Comparison of ENCODE assay signal across 7 cellular contexts in the genomic region with DNA sequence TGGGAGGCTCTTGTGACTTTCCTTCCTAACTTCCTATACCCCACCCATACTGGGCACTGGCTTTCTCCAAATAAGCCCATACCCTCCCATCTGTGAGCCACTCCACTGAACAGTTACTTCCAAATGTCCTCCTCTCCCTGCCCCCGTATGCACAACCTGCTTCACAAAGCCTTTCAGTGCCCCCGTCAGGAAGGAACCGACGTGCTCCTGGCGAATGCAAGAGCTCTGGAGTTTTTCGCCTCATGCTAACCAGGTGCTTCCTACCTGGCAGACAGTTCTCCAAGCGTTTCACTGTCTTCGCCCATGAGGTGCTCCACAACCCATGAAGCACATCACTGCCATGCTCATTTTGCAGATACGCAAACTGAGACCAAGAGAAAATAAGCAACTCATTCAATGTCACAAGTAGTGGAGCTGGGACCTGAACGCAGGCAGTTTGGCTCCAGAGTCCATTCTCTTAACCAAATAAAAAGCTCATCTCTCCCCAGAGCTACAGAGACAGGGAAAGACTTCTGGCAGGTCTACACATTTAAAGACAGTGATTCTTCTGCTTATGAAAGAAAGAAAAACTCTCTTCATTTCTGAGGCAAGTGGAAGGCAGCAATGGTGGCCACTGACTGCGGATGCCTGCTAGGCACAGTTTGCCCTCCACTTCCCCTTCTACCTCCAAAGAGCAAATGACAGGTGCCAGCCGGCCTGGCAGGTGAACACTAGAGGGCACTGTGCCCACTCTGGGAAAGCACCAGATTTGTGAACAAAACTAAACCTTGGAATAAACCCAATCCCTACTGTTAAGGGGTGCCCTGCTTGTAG. TPM values are rescaled to one million over a fixed set of nuclear protein-coding genes. Genes with fewer than 3 reads are reported as not detected.
DNase-seq lines count a peak whose midpoint lies in the region; FAIRE-seq and TF ChIP-seq lines count a peak whose summit lies in the region.

No MANE protein-coding gene starts in this region.

- H3K27me3 ChIP-seq in astrocyte (ENCODE audit: insufficient read depth, low read length), result no peaks in the 10 kb centered on the region

- FAIRE-seq in astrocyte (lab: Jason Lieb, UNC) (no peak), kidney (lab: Jason Lieb, UNC) (no peak)

- H3K9me3 Mint-ChIP-seq in astrocyte (ENCODE audit: unreplicated experiment), result no peaks in the 10 kb centered on the region

- H4K20me1 ChIP-seq in astrocyte (ENCODE audit: insufficient read depth, low read length), result peaks cover 90% of the 10 kb centered on the region

- H3K36me3 Mint-ChIP-seq in astrocyte (ENCODE audit: low read depth, unreplicated experiment), result peaks cover 9% of the 10 kb centered on the region

- peaks cover 3% of the 10 kb centered on the region for H3K36me3 ChIP-seq in astrocyte (ENCODE audit: insufficient read depth, low read length)
- H3K36me3 ChIP-seq in kidney (ENCODE audit: control insufficient read depth in 1 of 2, insufficient read depth in 2 of 2, low read length in 2 of 2), result no peaks in the 10 kb centered on the region

- H3K4me3 Mint-ChIP-seq in astrocyte (ENCODE audit: unreplicated experiment), result no peak overlapping the region

- H3K4me3 ChIP-seq in astrocyte (ENCODE audit: insufficient read depth, low read depth, low read length) (no peak overlapping the region), kidney (ENCODE audit: low read length in 2 of 2) (no peak overlapping the region)

- DNase-seq in NCI-H1105 (lab: John Stamatoyannopoulos, UW) (peak; percentile 57), T-helper 22 cell (ENCODE audit: low read depth) (peak; percentile 25), astrocyte (ENCODE audit: low read depth) (no peak), kidney (no peak), mesenteric fat pad (ENCODE audit: low spot score) (no peak)
- peak; percentile 33 to 67 (median 53) for DNase-seq in stimulated activated CD4-positive, alpha-beta T cell treated with anti-CD3 and anti-CD28 coated beads, TNF-alpha, amount 100 ng/mL, for 24 hours (ENCODE audit: low read depth in 3 of 3)

- peaks cover 64% of the 10 kb centered on the region for H3K79me2 ChIP-seq in astrocyte (ENCODE audit: insufficient read depth, low read length)

- H3K27ac Mint-ChIP-seq in astrocyte (ENCODE audit: unreplicated experiment), result no peak overlapping the region

- peak; percentile 93 for TF ChIP-seq CTCF in GM12872 (IDR thresholded peaks at IDR 0.05; ENCODE audit: insufficient read depth, low read depth, low read length)
- peak; percentile 77 for TF ChIP-seq CTCF in astrocyte (IDR thresholded peaks at IDR 0.05; ENCODE audit: insufficient read depth, low read depth, low read length)
- TF ChIP-seq CTCF in kidney (IDR thresholded peaks at IDR 0.05; ENCODE audit: borderline replicate concordance, extremely low read depth, insufficient read depth), result peak; percentile 81

- H3K4me2 ChIP-seq in astrocyte (ENCODE audit: low read length), result no peak overlapping the region

- no peaks in the 10 kb centered on the region for H3K27me3 Mint-ChIP-seq in astrocyte (ENCODE audit: low read depth, unreplicated experiment)

- H3K4me1 Mint-ChIP-seq in astrocyte (ENCODE audit: low read depth, unreplicated experiment), result peaks cover 1% of the 10 kb centered on the region

- intact Hi-C loops in kidney (cut with DNase I), result no loop called here

- no peak overlapping the region for H2AFZ ChIP-seq in astrocyte (ENCODE audit: low read depth, low read length)

- H3K9me3 ChIP-seq in astrocyte (ENCODE audit: insufficient read depth, low read depth, low read length) (no peaks in the 10 kb centered on the region), kidney (ENCODE audit: control insufficient read depth in 1 of 2, low read length in 2 of 2) (no peaks in the 10 kb centered on the region)

- H3K27ac ChIP-seq in astrocyte (ENCODE audit: low read depth, low read length) (no peak overlapping the region), kidney (ENCODE audit: low read depth in 2 of 2, low read length in 2 of 2) (no peak overlapping the region)

- H3K9ac ChIP-seq in astrocyte (ENCODE audit: low read length) (no peak overlapping the region), kidney (ENCODE audit: low read length in 2 of 2) (no peak overlapping the region)

- no peaks in the 10 kb centered on the region for H3K4me1 ChIP-seq in astrocyte (ENCODE audit: insufficient read depth, low read length)
- H3K4me1 ChIP-seq in kidney (ENCODE audit: control insufficient read depth in 1 of 2, insufficient read depth in 1 of 2, low read depth in 1 of 2, low read length in 2 of 2), result no peaks in the 10 kb centered on the region

RNA-seq across cellular contexts. Expression of a gene that starts 23.8 kb away (rescaled TPM):
- total RNA-seq in astrocyte (34.8 TPM in 2 replicates), kidney (10.4 TPM), mesenteric fat pad (26.5 TPM)
- 1.5 TPM for polyA plus RNA-seq in kidney (ENCODE audit: insufficient read depth, low read depth, low replicate concordance)

RNA-seq across cellular contexts. Expression of a gene that starts 44.7 kb away (rescaled TPM):
- total RNA-seq in astrocyte (25.8 and 26.0 TPM in 2 replicates), kidney (21.3 TPM), mesenteric fat pad (20.4 TPM)
- 5.5 TPM for polyA plus RNA-seq in kidney (ENCODE audit: insufficient read depth, low read depth, low replicate concordance)

RNA-seq across cellular contexts. Expression of a gene that starts 54.5 kb away (rescaled TPM):
- total RNA-seq in astrocyte (33.3 and 36.2 TPM in 2 replicates), kidney (37.6 TPM), mesenteric fat pad (38.2 TPM)
- 39.9 TPM for polyA plus RNA-seq in kidney (ENCODE audit: insufficient read depth, low read depth, low replicate concordance)

RNA-seq across cellular contexts. Expression of a gene that starts 59.2 kb away (rescaled TPM):
- 0.19 TPM in 1 of 2 replicates, not detected in the other for total RNA-seq in astrocyte
- total RNA-seq in kidney, result not detected
- not detected for polyA plus RNA-seq in kidney (ENCODE audit: insufficient read depth, low read depth, low replicate concordance)
- total RNA-seq in mesenteric fat pad, result not detected

Comparison
In these comparisons a context has a peak if more than half of its experiments do, and no peak if none do; other contexts are left out.
1. DNase-seq: peak in NCI-H1105 (single experiment), T-helper 22 cell (single experiment) and stimulated activated CD4-positive, alpha-beta T cell treated with anti-CD3 and anti-CD28 coated beads, TNF-alpha, amount 100 ng/mL, for 24 hours (3 of 3); none in astrocyte (single experiment), kidney (single experiment) and mesenteric fat pad (single experiment).
2. Peak in every context shown above with its lines, with median percentiles within 50 percentile points of each other: CTCF ChIP-seq.